14 cellular contexts compared by ENCODE assay signal in genomic region chr1:1852619-1853414, GRCh38. TPM values are rescaled to one million over a fixed set of nuclear protein-coding genes. Genes with fewer than 3 reads are reported as not detected.
DNase-seq lines count a peak whose midpoint lies in the region; ATAC-seq, FAIRE-seq and TF ChIP-seq lines count a peak whose summit lies in the region.
"Had no signal": no experiment of that assay in that cellular context is flagged by ENCODE, and none has a peak within 500 bp of the region (broad histone marks: within the 10 kb centered on the region; RNA-seq: fewer than 3 reads in every experiment).

No MANE protein-coding gene starts in this region.

- no peak overlapping the region for H4K91ac ChIP-seq in H1 (replicated peaks; ENCODE audit: insufficient read length, low read length)
- no peak overlapping the region for H4K91ac ChIP-seq in trophoblast cell (ENCODE audit: low read depth, low read length)

- H3K4me2 ChIP-seq in H1 (ENCODE audit: insufficient read depth in 1 of 2, low read depth in 2 of 2, low read length in 2 of 2) (no peak overlapping the region), trophoblast cell (ENCODE audit: low read length) (no peak overlapping the region)

- no peaks in the 10 kb centered on the region for H3K27me3 ChIP-seq in CD8-positive, alpha-beta memory T cell (ENCODE audit: insufficient read depth, low read length, poor library complexity, severe bottlenecking)
- H3K27me3 ChIP-seq in H1 (replicated peaks in 1 of 4; ENCODE audit: control insufficient read depth in 3 of 4, extremely low read depth in 1 of 4, insufficient read depth in 3 of 4, low read length in 3 of 4) (no peaks in the 10 kb centered on the region), trophoblast cell (ENCODE audit: insufficient read depth, low read length) (no peaks in the 10 kb centered on the region)
- H3K27me3 ChIP-seq: body of pancreas, gastrocnemius medialis had no signal

- H3K79me2 ChIP-seq in H1 (ENCODE audit: control insufficient read depth in 1 of 2, insufficient read depth in 2 of 2, low read length in 2 of 2) (peaks cover 19 to 95% of the 10 kb centered on the region in 2 experiments), trophoblast cell (ENCODE audit: control insufficient read depth, insufficient read depth, low read length, poor library complexity) (peaks cover 36% of the 10 kb centered on the region)

- TF ChIP-seq POLR2A in H1 (IDR thresholded peaks at IDR 0.05; ENCODE audit: control extremely low read depth in 1 of 2, low read depth in 2 of 2, low read length in 2 of 2): no peak

- no peak overlapping the region for H4K8ac ChIP-seq in H1 (ENCODE audit: extremely low read depth, insufficient read depth, low read length)
- H4K8ac ChIP-seq in trophoblast cell (ENCODE audit: low read depth, low read length): no peak overlapping the region

- no peak for TF ChIP-seq EP300 in H1 (IDR thresholded peaks at IDR 0.05; ENCODE audit: borderline replicate concordance in 1 of 2, low read depth in 2 of 2, low read length in 2 of 2)

- H4K12ac ChIP-seq in trophoblast cell (ENCODE audit: low read depth, low read length): no peak overlapping the region

- peaks cover 0 to 36% (median 7%) of the 10 kb centered on the region in 3 donors for H3K36me3 Mint-ChIP-seq in CD8-positive, alpha-beta memory T cell
- peaks cover 13% of the 10 kb centered on the region for H3K36me3 Mint-ChIP-seq in T-cell

- H3K27ac Mint-ChIP-seq in CD8-positive, alpha-beta memory T cell: peak overlapping the region; percentile 0 to 85 (median 74)
- H3K27ac Mint-ChIP-seq in T-cell: peak overlapping the region; percentile 15 to 46

- no peak overlapping the region; the same call in 1 of the 2 replicates for H2BK15ac ChIP-seq in H1 (ENCODE audit: low read length)

- no peak for TF ChIP-seq RAD21 in H1 (IDR thresholded peaks at IDR 0.05 in 1 of 2, conservative IDR thresholded peaks at IDR 0.05 in 1 of 2; ENCODE audit: low read depth in 2 of 2, low read length in 2 of 2)

- H3K4me1 Mint-ChIP-seq in CD8-positive, alpha-beta memory T cell: peaks cover 54 to 77% (median 66%) of the 10 kb centered on the region in 3 donors
- H3K4me1 Mint-ChIP-seq in T-cell: peaks cover 68 to 75% (median 71%) of the 10 kb centered on the region in 3 donors

- H3K79me1 ChIP-seq in H1 (ENCODE audit: low read depth, low read length) (peaks cover 18% of the 10 kb centered on the region), trophoblast cell (ENCODE audit: low read length) (no peaks in the 10 kb centered on the region)

- CTCF ChIA-PET in CD8-positive, alpha-beta memory T cell (lab: Charles Lee): no interaction called here
- CTCF ChIA-PET in T-cell (lab: Charles Lee): no interaction called here
- CTCF ChIA-PET in H1 (lab: Charles Lee; ENCODE audit: partially characterized antibody): interaction anchor here (0.6 to 2.0 kb wide), 5 partner anchors 9 to 194 kb away, joined by 3 to 8 read pairs (median 6); no protein-coding TSS in a partner anchor

- H3K4ac ChIP-seq in H1 (replicated peaks; ENCODE audit: insufficient read length, low read depth, low read length) (no peak overlapping the region), trophoblast cell (ENCODE audit: low read depth, low read length) (peak overlapping the region; percentile 68)

- peaks cover 25% of the 10 kb centered on the region for H3K4me1 ChIP-seq in CD8-positive, alpha-beta memory T cell (ENCODE audit: insufficient read depth, low read length)
- peaks cover 0 to 6% (median 2%) of the 10 kb centered on the region in 4 experiments; a peak in 2 of 7 replicates for H3K4me1 ChIP-seq in H1 (replicated peaks in 1 of 4; ENCODE audit: control insufficient read depth in 3 of 4, insufficient read depth in 4 of 4, low read length in 3 of 4)
- H3K4me1 ChIP-seq in trophoblast cell (ENCODE audit: control insufficient read depth in 1 of 2, insufficient read depth in 2 of 2, low read length in 2 of 2): peaks cover 3 to 6% of the 10 kb centered on the region in 2 experiments

- H2BK20ac ChIP-seq in H1 (ENCODE audit: low read length): no peak overlapping the region

- H4K5ac ChIP-seq in H1 (ENCODE audit: insufficient read length, low read depth, low read length): no peak overlapping the region

- H3K4me3 ChIP-seq in CD8-positive, alpha-beta memory T cell (ENCODE audit: low read length): no peak overlapping the region
- H3K4me3 ChIP-seq in H1 (ENCODE audit: extremely low read depth in 1 of 4, insufficient read depth in 2 of 4, low read depth in 3 of 4, low read length in 4 of 4) (no peak overlapping the region), trophoblast cell (ENCODE audit: low read depth, low read length) (no peak overlapping the region)
- H3K4me3 ChIP-seq: body of pancreas, gastrocnemius medialis had no signal

- H3K9me3 Mint-ChIP-seq in CD8-positive, alpha-beta memory T cell: no peaks in the 10 kb centered on the region
- no peaks in the 10 kb centered on the region for H3K9me3 Mint-ChIP-seq in T-cell

- H2AK5ac ChIP-seq in H1 (ENCODE audit: low read depth, low read length) (no peak overlapping the region), trophoblast cell (ENCODE audit: low read length) (no peak overlapping the region)

- H3K9ac ChIP-seq in H1 (replicated peaks in 1 of 4; ENCODE audit: extremely low read depth in 1 of 4, low read depth in 3 of 4, low read length in 3 of 4): no peak overlapping the region
- H3K9ac ChIP-seq in trophoblast cell (ENCODE audit: low read length): no peak overlapping the region

- H3K23ac ChIP-seq in H1 (ENCODE audit: insufficient read length) (no peak overlapping the region), trophoblast cell (ENCODE audit: low read length) (no peak overlapping the region)

- WGBS in H1 (ENCODE audit: extremely low coverage in 1 of 2, insufficient coverage in 1 of 2, insufficient read length in 1 of 2, insufficient replicate concordance in 2 of 2, low coverage in 1 of 2, low lambda C conversion rate in 2 of 2, missing lambda C conversion rate in 1 of 2), 2 experiments: 93% methylated on average over 10 of the region's 10 CpGs; no CpG with 5 or more reads in 1 of the 2 experiments
- no CpG with 5 or more reads among the region's 10 CpGs for WGBS in trophoblast cell (ENCODE audit: extremely low coverage, insufficient coverage, insufficient read length)

- no peak for TF ChIP-seq CTCF in H1 (IDR thresholded peaks at IDR 0.05; ENCODE audit: control extremely low read depth in 1 of 3, insufficient read depth in 1 of 3, low read depth in 1 of 3, low read length in 3 of 3)

- no peak overlapping the region for H3K56ac ChIP-seq in H1 (replicated peaks; ENCODE audit: insufficient read length, low read depth, low read length)

- no peak overlapping the region for H2AFZ ChIP-seq in H1 (ENCODE audit: low read length)
- no peak overlapping the region for H2AFZ ChIP-seq in trophoblast cell (ENCODE audit: insufficient read depth, low read length, poor library complexity)

- POLR2A ChIA-PET in CD8-positive, alpha-beta memory T cell (lab: Charles Lee): no interaction called here
- POLR2A ChIA-PET in T-cell (lab: Charles Lee): no interaction called here
- POLR2A ChIA-PET in H1 (lab: Charles Lee; ENCODE audit: partially characterized antibody): interaction anchor here (0.6 to 1.8 kb wide), 5 partner anchors 23 to 58 kb away, joined by 3 to 5 read pairs (median 3); no protein-coding TSS in a partner anchor

- H3K27ac ChIP-seq in CD8-positive, alpha-beta memory T cell (ENCODE audit: low read depth, low read length): no peak overlapping the region
- H3K27ac ChIP-seq in H1 (ENCODE audit: low read depth, low read length) (no peak overlapping the region), trophoblast cell (ENCODE audit: low read depth, low read length) (no peak overlapping the region)
- H3K27ac ChIP-seq: body of pancreas, gastrocnemius medialis had no signal

- FAIRE-seq in H1 (lab: Jason Lieb, UNC): no peak

- peak overlapping the region in 3 of 7 donors; percentile 25 to 47 (median 29) for H3K4me3 Mint-ChIP-seq in CD8-positive, alpha-beta memory T cell
- H3K4me3 Mint-ChIP-seq in T-cell: peak overlapping the region in 1 of 3 donors; percentile 16

- peak in 1 of 5 donors; percentile 11 for DNase-seq in CD8-positive, alpha-beta memory T cell
- DNase-seq in T-cell: no peak
- no peak for DNase-seq in H1 (ENCODE audit: low read depth in 1 of 2, low spot score in 2 of 2)
- no peak for DNase-seq in trophoblast cell
- DNase-seq in activated CD8-positive, alpha-beta memory T cell treated with anti-CD3 and anti-CD28 coated beads for 24 hours: no peak
- DNase-seq in NCI-H774 (lab: John Stamatoyannopoulos, UW): no peak
- DNase-seq in NCI-H187 (lab: John Stamatoyannopoulos, UW): no peak
- DNase-seq: body of pancreas; gastrocnemius medialis; KG1; NCI-H1417 treated with DMSO at 0.1 percent for 48 hours; NCI-H524 treated with DMSO at 0.1 percent for 48 hours; SHP77; stimulated activated CD4-positive, alpha-beta T cell treated with anti-CD3 and anti-CD28 coated beads, Interleukin-2, amount 100 ng/mL, for 48 hours had no signal

- H3K18ac ChIP-seq in H1 (ENCODE audit: extremely low read depth, low read length) (0 out of 2 replicates have a peak overlapping the region, but pooled peaks have one; percentile 2), trophoblast cell (ENCODE audit: low read length) (no peak overlapping the region)

- peaks cover 3% of the 10 kb centered on the region for H3K36me3 ChIP-seq in CD8-positive, alpha-beta memory T cell (ENCODE audit: insufficient read depth, low read length)
- H3K36me3 ChIP-seq in H1 (ENCODE audit: control insufficient read depth in 2 of 4, insufficient read depth in 4 of 4, low read length in 3 of 4) (no peaks in the 10 kb centered on the region; a peak in 2 of 8 replicates), trophoblast cell (ENCODE audit: control insufficient read depth in 1 of 2, insufficient read depth in 2 of 2, low read length in 2 of 2) (peaks cover 9 to 15% of the 10 kb centered on the region in 2 experiments)
- H3K36me3 ChIP-seq: gastrocnemius medialis had no signal

- no peaks in the 10 kb centered on the region for H3K23me2 ChIP-seq in H1 (ENCODE audit: low read depth, low read length)

- H3K27me3 Mint-ChIP-seq in CD8-positive, alpha-beta memory T cell: no peaks in the 10 kb centered on the region
- H3K27me3 Mint-ChIP-seq in T-cell: no peaks in the 10 kb centered on the region

- ATAC-seq in T-cell (replicated peaks in 1 of 4): peak in 1 of 4 experiments; percentile 19
- ATAC-seq: body of pancreas, gastrocnemius medialis had no signal

- H3K14ac ChIP-seq in H1 (ENCODE audit: insufficient read length): no peak overlapping the region
- no peak overlapping the region for H3K14ac ChIP-seq in trophoblast cell (ENCODE audit: low read length)

- H2BK5ac ChIP-seq in H1 (ENCODE audit: low read depth, low read length): no peak overlapping the region
- H2BK5ac ChIP-seq in trophoblast cell (ENCODE audit: low read depth, low read length, poor library complexity): no peak overlapping the region

- H2BK120ac ChIP-seq in H1 (replicated peaks; ENCODE audit: low read depth, low read length): no peak overlapping the region
- no peak overlapping the region for H2BK120ac ChIP-seq in trophoblast cell (ENCODE audit: insufficient read depth, low read length, poor library complexity)

- H3K9me3 ChIP-seq in CD8-positive, alpha-beta memory T cell (ENCODE audit: low read length): no peaks in the 10 kb centered on the region
- H3K9me3 ChIP-seq in H1 (ENCODE audit: insufficient read depth in 2 of 2, low read depth in 1 of 2, low read length in 1 of 2) (no peaks in the 10 kb centered on the region), trophoblast cell (ENCODE audit: insufficient read depth, low read depth, low read length) (no peaks in the 10 kb centered on the region)
- H3K9me3 ChIP-seq: body of pancreas, gastrocnemius medialis had no signal

- H4K20me1 ChIP-seq in H1 (replicated peaks in 1 of 2; ENCODE audit: control insufficient read depth in 1 of 2, insufficient read depth in 2 of 2, low read length in 2 of 2): peaks cover 16 to 25% of the 10 kb centered on the region in 2 experiments

- no peak overlapping the region for H2BK12ac ChIP-seq in H1 (ENCODE audit: low read depth, low read length)
- H2BK12ac ChIP-seq in trophoblast cell (ENCODE audit: low read length): no peak overlapping the region

RNA-seq across cellular contexts. Expression of gene GNB1, which starts 38.1 kb away (rescaled TPM):
- 100 to 1,000 TPM; 436 to 470 TPM for total RNA-seq in CD8-positive, alpha-beta memory T cell
- 114 TPM for polyA plus RNA-seq in CD8-positive, alpha-beta memory T cell
- 100 to 1,000 TPM; 208 to 295 (median 261) TPM for total RNA-seq in T-cell
- 382 and 394 TPM in 2 replicates for total RNA-seq in H1 (2021; fragmentation: NEBNext Ultra II Directional; extraction: Animal tissue kit (Norgen Biotek cat#: 25700))
- polyA plus RNA-seq in H1 (2011; rRNA removed): 343 and 372 TPM in 2 replicates
- 391 TPM for polyA plus RNA-seq in H1 (2011; cell fraction: cytosol; rRNA removed)
- polyA plus RNA-seq in H1 (2011; cell fraction: nucleus; rRNA removed): 286 TPM
- 256 to 341 TPM (median 318 TPM) in 4 replicates for polyA plus RNA-seq in H1 (2012, experiment 1 of 2)
- 110 TPM for polyA plus RNA-seq in H1 (2012, experiment 2 of 2)
- polyA plus RNA-seq in H1 (2013, experiment 1 of 2): 180 TPM
- polyA plus RNA-seq in H1 (2013, experiment 2 of 2): 186 TPM
- 482 and 536 TPM in 2 replicates for polyA minus RNA-seq in H1 (2011; rRNA and poly(A)+ RNA removed)
- 250 TPM for polyA minus RNA-seq in H1 (2011; cell fraction: cytosol; rRNA and poly(A)+ RNA removed)
- 104 TPM for polyA minus RNA-seq in H1 (2011; cell fraction: nucleus; rRNA and poly(A)+ RNA removed)
- polyA plus RNA-seq in trophoblast cell (2013): 211 and 220 TPM in 2 replicates
